5 cellular contexts compared by ENCODE assay signal in the genomic region with DNA sequence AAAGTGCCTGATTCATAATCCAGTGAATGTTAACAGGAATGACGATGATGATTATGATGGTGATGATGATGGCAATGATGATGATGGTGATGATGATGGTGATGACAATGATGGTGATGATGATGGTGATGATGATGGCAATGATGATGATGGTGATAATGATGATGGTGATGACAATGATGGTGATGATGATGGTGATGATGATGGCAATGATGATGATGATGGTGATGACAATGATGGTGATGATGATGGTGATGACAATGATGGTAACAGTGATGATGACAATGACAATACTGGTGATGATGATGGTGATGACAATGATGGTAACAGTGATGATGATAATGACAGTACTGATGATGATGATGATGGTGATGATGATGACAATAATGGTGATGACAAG. TPM values are rescaled to one million over a fixed set of nuclear protein-coding genes. Genes with fewer than 3 reads are reported as not detected.
"Had no signal": no experiment of that assay in that cellular context is flagged by ENCODE, and none has a peak within 500 bp of the region (broad histone marks: within the 10 kb centered on the region; RNA-seq: fewer than 3 reads in every experiment).

No MANE protein-coding gene starts in this region.

RNA-seq across cellular contexts. Expression of a gene that starts 46.6 kb away (rescaled TPM):
- total RNA-seq: natural killer cell treated with Interleukin-12 subunit alpha and Interleukin-12 subunit beta and Interleukin-15 and Interleukin-18, amount 100 ng/mL, for 72 hours; pulmonary artery endothelial cell; right atrium auricular region; smooth muscle cell; vagina had no signal
